15 cellular contexts compared by ENCODE assay signal in genomic region chr13:74074723-74075122, GRCh38. TPM values are rescaled to one million over a fixed set of nuclear protein-coding genes. Genes with fewer than 3 reads are reported as not detected.
DNase-seq lines count a peak whose midpoint lies in the region; ATAC-seq and TF ChIP-seq lines count a peak whose summit lies in the region.
"Had no signal": no experiment of that assay in that cellular context is flagged by ENCODE, and none has a peak within 500 bp of the region (broad histone marks: within the 10 kb centered on the region; RNA-seq: fewer than 3 reads in every experiment).

No MANE protein-coding gene starts in this region.

- intact Hi-C loops in mucosa of descending colon (cut with DNase I, micrococcal nuclease): no loop called here

- H2BK120ac ChIP-seq in mesendoderm (ENCODE audit: low read depth, low read length): no peak overlapping the region

- H3K36me3 ChIP-seq in KOPT-K1 (ENCODE audit: insufficient read depth, low read length): no peaks in the 10 kb centered on the region
- H3K36me3 ChIP-seq in mesendoderm (ENCODE audit: control insufficient read depth, insufficient read depth, low read length): no peaks in the 10 kb centered on the region
- no peaks in the 10 kb centered on the region for H3K36me3 ChIP-seq in mucosa of descending colon (ENCODE audit: low read depth)
- H3K36me3 ChIP-seq: gastrocnemius medialis, ovary had no signal

- H4K5ac ChIP-seq in mesendoderm (ENCODE audit: low read length): no peak overlapping the region

- H2AK5ac ChIP-seq in mesendoderm (ENCODE audit: low read length): no peak overlapping the region

- no peak overlapping the region for H2BK5ac ChIP-seq in mesendoderm (ENCODE audit: low read length)

- peak overlapping the region; percentile 62 for H3K27ac ChIP-seq in KOPT-K1 (ENCODE audit: low read depth, low read length, poor library complexity, severe bottlenecking)
- no peak overlapping the region for H3K27ac ChIP-seq in mesendoderm (ENCODE audit: low read depth, low read length)
- H3K27ac ChIP-seq: gastrocnemius medialis, ovary had no signal

- no peak overlapping the region for H3K23ac ChIP-seq in mesendoderm (ENCODE audit: low read length)

- ATAC-seq in mucosa of descending colon (no peak), GM19395 (IDR thresholded peaks at IDR 0.05; ENCODE audit: unreplicated experiment) (no peak), GM18505 (IDR thresholded peaks at IDR 0.05; ENCODE audit: unreplicated experiment) (no peak)
- ATAC-seq: gastrocnemius medialis; left colon; stimulated activated memory B cell treated with anti-CD40 and anti-IgM and Interleukin-4, amounts not matched to agents 10 μg/mL and 1 μg/mL and 100 μg/mL, for 72 hours had no signal

- no peaks in the 10 kb centered on the region for H3K27me3 ChIP-seq in mesendoderm (ENCODE audit: insufficient read depth, low read length, poor library complexity)
- H3K27me3 ChIP-seq: gastrocnemius medialis, ovary had no signal

- H3K56ac ChIP-seq in mesendoderm (ENCODE audit: low read length): no peak overlapping the region

- TF ChIP-seq POLR2A in GM18505 (IDR thresholded peaks at IDR 0.05; ENCODE audit: borderline replicate concordance, extremely low read depth, insufficient read depth, insufficient read length): no peak

- H3K4me3 ChIP-seq in AG10803 (ENCODE audit: low read length) (no peak overlapping the region), cardiac fibroblast (replicated peaks in 1 of 2; ENCODE audit: low read depth in 2 of 2, low read length in 2 of 2) (no peak overlapping the region), mesendoderm (ENCODE audit: low read length) (no peak overlapping the region), mucosa of descending colon (no peak overlapping the region)
- H3K4me3 ChIP-seq: gastrocnemius medialis, ovary had no signal

- H3K9ac ChIP-seq in mesendoderm (ENCODE audit: low read length): no peak overlapping the region

- H2BK15ac ChIP-seq in mesendoderm (replicated peaks; ENCODE audit: low read depth): no peak overlapping the region

- H3K9me3 ChIP-seq in KOPT-K1 (ENCODE audit: insufficient read depth, low read length, poor library complexity, severe bottlenecking): no peaks in the 10 kb centered on the region
- H3K9me3 ChIP-seq in mucosa of descending colon: no peaks in the 10 kb centered on the region
- H3K9me3 ChIP-seq: gastrocnemius medialis, ovary had no signal

- peak; percentile 53 for DNase-seq in AG10803 (ENCODE audit: low read depth)
- DNase-seq in cardiac fibroblast (ENCODE audit: low read depth in 2 of 2): peak; percentile 53 to 55
- DNase-seq in mesendoderm: peak; percentile 10
- DNase-seq in mucosa of descending colon: no peak
- no peak for DNase-seq in SKM-1 (lab: John Stamatoyannopoulos, UW; ENCODE audit: unreplicated experiment)
- DNase-seq: activated CD4-positive, alpha-beta T cell treated with anti-CD3 and anti-CD28 coated beads for 48 hours; activated effector memory CD4-positive, alpha-beta T cell treated with Interleukin-2 at 50 U/mL for 16 hours; gastrocnemius medialis; left colon; NCI-H1436; ovary had no signal

- no peak overlapping the region for H4K8ac ChIP-seq in mesendoderm (ENCODE audit: low read depth, low read length)

- H3K79me2 ChIP-seq in mesendoderm (ENCODE audit: control insufficient read depth, insufficient read depth, low read length): no peaks in the 10 kb centered on the region

- H3K4me1 ChIP-seq in mesendoderm (ENCODE audit: control insufficient read depth, low read depth, low read length) (no peaks in the 10 kb centered on the region), mucosa of descending colon (ENCODE audit: low read depth) (no peaks in the 10 kb centered on the region)

- H3K4ac ChIP-seq in mesendoderm (ENCODE audit: low read depth, low read length): no peak overlapping the region

- no peak overlapping the region for H3K18ac ChIP-seq in mesendoderm (ENCODE audit: low read length)

- no peak overlapping the region for H3K4me2 ChIP-seq in mesendoderm (ENCODE audit: low read length)

- no peak for TF ChIP-seq CTCF in AG10803 (conservative IDR thresholded peaks at IDR 0.05; ENCODE audit: low read length)
- no peak for TF ChIP-seq CTCF in cardiac fibroblast (IDR thresholded peaks at IDR 0.05; ENCODE audit: low read depth, low read length)
- TF ChIP-seq CTCF in mucosa of descending colon (IDR thresholded peaks at IDR 0.05): no peak

- H3K79me1 ChIP-seq in mesendoderm (ENCODE audit: low read length): no peaks in the 10 kb centered on the region

RNA-seq across cellular contexts. Expression of gene KLF12, which starts 59.5 kb away (rescaled TPM):
- 7.0 TPM for polyA plus RNA-seq in mesendoderm (2013, experiment 1 of 2)
- 6.6 TPM for polyA plus RNA-seq in mesendoderm (2013, experiment 2 of 2)
- total RNA-seq in mucosa of descending colon: 10 to 100 TPM in 2 of 3 donors, 1 to 10 TPM in 1; 7.4 to 14.1 (median 10.5) TPM

Comparison
In these comparisons a context has a peak if more than half of its experiments do, and no peak if none do; other contexts are left out.
1. DNase-seq: peak in AG10803 (single experiment), cardiac fibroblast (2 of 2) and mesendoderm (single experiment); none in mucosa of descending colon (0 of 3) and SKM-1 (single experiment).